24 cellular contexts compared by ENCODE assay signal in the genomic region with DNA sequence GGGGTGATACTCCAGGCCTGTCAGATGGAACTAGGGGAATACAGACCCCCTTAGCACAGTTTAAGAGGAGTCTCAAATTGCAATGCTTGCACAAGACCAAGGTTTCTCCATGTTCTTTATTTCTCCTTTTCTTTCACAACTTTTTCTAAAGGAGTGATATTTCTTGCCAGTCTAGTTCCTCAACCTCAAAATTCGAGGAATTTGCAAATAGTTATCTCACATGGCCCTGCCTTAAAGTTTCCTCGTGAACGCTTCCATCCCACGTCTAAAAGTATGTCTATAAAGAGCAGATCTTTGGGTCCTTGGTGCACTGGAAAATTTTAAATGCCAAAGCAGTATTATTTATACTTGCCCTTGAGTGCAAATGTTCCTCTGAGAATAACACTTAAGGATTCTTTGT.
"Had no signal": no experiment of that assay in that cellular context is flagged by ENCODE, and none has a peak within 500 bp of the region (broad histone marks: within the 10 kb centered on the region; RNA-seq: fewer than 3 reads in every experiment).

No MANE protein-coding gene starts in this region.

- H3K36me3 ChIP-seq: colonic mucosa, heart right ventricle, left ventricle myocardium inferior, neural progenitor cell, prostate gland, right atrium auricular region, thyroid gland, vagina had no signal

- H3K36me3 Mint-ChIP-seq: activated CD4-positive, alpha-beta memory T cell treated with anti-CD3 and anti-CD28 coated beads for 36 hours; activated naive CD8-positive, alpha-beta T cell treated with anti-CD3 and anti-CD28 coated beads, Interleukin-2, amount 10 ng/mL, durations not matched to agents 7 days and 5 days; brain; naive B cell; neural progenitor cell; stimulated activated memory B cell treated with anti-CD40 and anti-IgM and Interleukin-4, amounts not matched to agents 10 μg/mL and 1 μg/mL and 100 μg/mL, for 72 hours; T-cell had no signal

- H3K9me3 ChIP-seq: colonic mucosa, left ventricle myocardium inferior, prostate gland, right atrium auricular region, thyroid gland, vagina had no signal

- H3K27me3 ChIP-seq: colonic mucosa, heart right ventricle, neural progenitor cell, right atrium auricular region, thyroid gland, vagina had no signal

- H3K9ac ChIP-seq: neural progenitor cell had no signal

- H3K9me3 Mint-ChIP-seq: activated B cell treated with CpG ODN at 0.5 μM for 24 hours; activated CD4-positive, alpha-beta memory T cell treated with anti-CD3 and anti-CD28 coated beads for 36 hours; activated naive CD8-positive, alpha-beta T cell treated with anti-CD3 and anti-CD28 coated beads, Interleukin-2, amount 10 ng/mL, durations not matched to agents 7 days and 5 days; activated T-helper 1 cell treated with anti-CD3 and anti-CD28 coated beads, Interleukin-12 subunit alpha, Interleukin-12 subunit beta, Interleukin-2, Interleukin-4 antibody, amounts not matched to agents 30 ng/mL and 10 ng/mL and 1 ng/mL, durations not matched to agents 14 hours and 24 hours and 36 hours; stimulated activated memory B cell treated with anti-CD40 and anti-IgM and Interleukin-4, amounts not matched to agents 10 μg/mL and 1 μg/mL and 100 μg/mL, for 72 hours had no signal

- H3K4me1 ChIP-seq: colonic mucosa, left ventricle myocardium inferior, neural progenitor cell, prostate gland, right atrium auricular region had no signal

- H3K27ac ChIP-seq: colonic mucosa, left ventricle myocardium inferior, neural progenitor cell, prostate gland, right atrium auricular region, skin epidermis, thyroid gland, vagina had no signal

- H3K27me3 Mint-ChIP-seq: activated B cell treated with CpG ODN at 0.5 μM for 24 hours; activated CD4-positive, alpha-beta memory T cell treated with anti-CD3 and anti-CD28 coated beads for 36 hours; activated naive CD8-positive, alpha-beta T cell treated with anti-CD3 and anti-CD28 coated beads, Interleukin-2, amount 10 ng/mL, durations not matched to agents 7 days and 5 days; central memory CD8-positive, alpha-beta T cell; naive B cell; stimulated activated memory B cell treated with anti-CD40 and anti-IgM and Interleukin-4, amounts not matched to agents 10 μg/mL and 1 μg/mL and 100 μg/mL, for 72 hours; T-cell had no signal

- H3K4me1 Mint-ChIP-seq: activated naive CD8-positive, alpha-beta T cell treated with anti-CD3 and anti-CD28 coated beads, Interleukin-2, amount 10 ng/mL, durations not matched to agents 7 days and 5 days; brain; central memory CD8-positive, alpha-beta T cell; neural progenitor cell had no signal

- ATAC-seq: stimulated activated memory B cell treated with anti-CD40 and anti-IgM and Interleukin-4, amounts not matched to agents 10 μg/mL and 1 μg/mL and 100 μg/mL, for 72 hours; T-cell had no signal

- H2AFZ ChIP-seq: neural progenitor cell had no signal

- DNase-seq: activated B cell treated with CpG ODN at 0.5 μM for 24 hours; activated CD4-positive, alpha-beta memory T cell treated with anti-CD3 and anti-CD28 coated beads for 36 hours; activated CD4-positive, alpha-beta T cell treated with anti-CD3 and anti-CD28 coated beads for 4 hours; activated naive CD4-positive, alpha-beta T cell; activated naive CD8-positive, alpha-beta T cell treated with anti-CD3 and anti-CD28 coated beads, Interleukin-2, amount 10 ng/mL, durations not matched to agents 7 days and 5 days; activated T-cell treated with anti-CD3 and anti-CD28 coated beads for 4 hours; anterior cingulate cortex; colonic mucosa; foreskin melanocyte; heart right ventricle; left ventricle myocardium inferior; naive B cell; stimulated activated CD4-positive, alpha-beta T cell treated with anti-CD3 and anti-CD28 coated beads, Interleukin-4, amount 100 ng/mL, for 4 hours; T-cell; thyroid gland had no signal

- H3K4me3 ChIP-seq: colonic mucosa, heart right ventricle, left ventricle myocardium inferior, neural progenitor cell, prostate gland, right atrium auricular region, skin epidermis, thyroid gland, vagina had no signal

- H3K4me2 ChIP-seq: neural progenitor cell had no signal

- H3K27ac Mint-ChIP-seq: activated B cell treated with CpG ODN at 0.5 μM for 24 hours; activated CD4-positive, alpha-beta memory T cell treated with anti-CD3 and anti-CD28 coated beads for 36 hours; activated naive CD8-positive, alpha-beta T cell treated with anti-CD3 and anti-CD28 coated beads, Interleukin-2, amount 10 ng/mL, durations not matched to agents 7 days and 5 days; activated T-helper 1 cell treated with anti-CD3 and anti-CD28 coated beads, Interleukin-12 subunit alpha, Interleukin-12 subunit beta, Interleukin-2, Interleukin-4 antibody, amounts not matched to agents 30 ng/mL and 10 ng/mL and 1 ng/mL, durations not matched to agents 14 hours and 24 hours and 36 hours; brain; naive B cell; neural progenitor cell; stimulated activated memory B cell treated with anti-CD40 and anti-IgM and Interleukin-4, amounts not matched to agents 10 μg/mL and 1 μg/mL and 100 μg/mL, for 72 hours; T-cell had no signal

- H3K4me3 Mint-ChIP-seq: activated B cell treated with CpG ODN at 0.5 μM for 24 hours; activated CD4-positive, alpha-beta memory T cell treated with anti-CD3 and anti-CD28 coated beads for 36 hours; activated naive CD8-positive, alpha-beta T cell treated with anti-CD3 and anti-CD28 coated beads, Interleukin-2, amount 10 ng/mL, durations not matched to agents 7 days and 5 days; activated T-helper 1 cell treated with anti-CD3 and anti-CD28 coated beads, Interleukin-12 subunit alpha, Interleukin-12 subunit beta, Interleukin-2, Interleukin-4 antibody, amounts not matched to agents 30 ng/mL and 10 ng/mL and 1 ng/mL, durations not matched to agents 14 hours and 24 hours and 36 hours; brain; central memory CD8-positive, alpha-beta T cell; naive B cell; neural progenitor cell; stimulated activated memory B cell treated with anti-CD40 and anti-IgM and Interleukin-4, amounts not matched to agents 10 μg/mL and 1 μg/mL and 100 μg/mL, for 72 hours; T-cell had no signal
